In the genomic region with DNA sequence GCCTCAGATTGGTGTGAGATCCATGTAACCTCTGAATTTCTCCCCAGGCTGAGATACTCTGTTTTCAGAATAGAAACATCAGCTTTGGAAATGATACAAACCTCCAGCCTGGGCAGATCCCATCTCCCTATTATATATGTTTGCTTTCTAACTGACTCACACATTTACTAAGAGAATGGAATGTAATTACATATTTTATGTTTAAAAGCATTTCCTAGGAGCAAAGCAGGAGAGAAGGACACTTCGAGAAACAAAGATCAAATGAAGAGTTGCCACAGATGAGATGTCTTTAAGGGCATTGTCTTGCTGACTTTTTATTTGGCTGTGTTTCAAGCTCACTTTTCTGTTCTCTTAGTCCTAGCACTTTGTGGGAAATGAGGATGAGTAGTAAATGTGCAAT, we compare ENCODE assay signal across 1 cellular context.
A peak's percentile ranks its signal among the peaks of the same experiment; 100 is the strongest.
TF ChIP-seq lines count a peak whose summit lies in the region.

No MANE protein-coding gene starts in this region.

TF ChIP-seq in SK-N-SH, 30 proteins besides CTCF, POLR2A, EP300 and RAD21 (continued from another document):
- TF ChIP-seq, protein P1, sequence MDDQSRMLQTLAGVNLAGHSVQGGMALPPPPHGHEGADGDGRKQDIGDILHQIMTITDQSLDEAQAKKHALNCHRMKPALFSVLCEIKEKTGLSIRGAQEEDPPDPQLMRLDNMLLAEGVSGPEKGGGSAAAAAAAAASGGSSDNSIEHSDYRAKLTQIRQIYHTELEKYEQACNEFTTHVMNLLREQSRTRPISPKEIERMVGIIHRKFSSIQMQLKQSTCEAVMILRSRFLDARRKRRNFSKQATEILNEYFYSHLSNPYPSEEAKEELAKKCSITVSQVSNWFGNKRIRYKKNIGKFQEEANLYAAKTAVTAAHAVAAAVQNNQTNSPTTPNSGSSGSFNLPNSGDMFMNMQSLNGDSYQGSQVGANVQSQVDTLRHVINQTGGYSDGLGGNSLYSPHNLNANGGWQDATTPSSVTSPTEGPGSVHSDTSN (IDR thresholded peaks at IDR 0.05): peak; percentile 61
- TF ChIP-seq NFIC (IDR thresholded peaks at IDR 0.05; ENCODE audit: borderline replicate concordance): peak; percentile 74; the same call in 1 of the 2 replicates
- TF ChIP-seq YY1 (IDR thresholded peaks at IDR 0.05; ENCODE audit: low read depth): no peak
- TF ChIP-seq, protein P2, sequence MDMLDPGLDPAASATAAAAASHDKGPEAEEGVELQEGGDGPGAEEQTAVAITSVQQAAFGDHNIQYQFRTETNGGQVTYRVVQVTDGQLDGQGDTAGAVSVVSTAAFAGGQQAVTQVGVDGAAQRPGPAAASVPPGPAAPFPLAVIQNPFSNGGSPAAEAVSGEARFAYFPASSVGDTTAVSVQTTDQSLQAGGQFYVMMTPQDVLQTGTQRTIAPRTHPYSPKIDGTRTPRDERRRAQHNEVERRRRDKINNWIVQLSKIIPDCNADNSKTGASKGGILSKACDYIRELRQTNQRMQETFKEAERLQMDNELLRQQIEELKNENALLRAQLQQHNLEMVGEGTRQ (IDR thresholded peaks at IDR 0.05; ENCODE audit: borderline replicate concordance, low read depth, low read length): no peak
- no peak for TF ChIP-seq MXI1 (IDR thresholded peaks at IDR 0.05; ENCODE audit: low read depth, low read length)
- TF ChIP-seq, protein P3, sequence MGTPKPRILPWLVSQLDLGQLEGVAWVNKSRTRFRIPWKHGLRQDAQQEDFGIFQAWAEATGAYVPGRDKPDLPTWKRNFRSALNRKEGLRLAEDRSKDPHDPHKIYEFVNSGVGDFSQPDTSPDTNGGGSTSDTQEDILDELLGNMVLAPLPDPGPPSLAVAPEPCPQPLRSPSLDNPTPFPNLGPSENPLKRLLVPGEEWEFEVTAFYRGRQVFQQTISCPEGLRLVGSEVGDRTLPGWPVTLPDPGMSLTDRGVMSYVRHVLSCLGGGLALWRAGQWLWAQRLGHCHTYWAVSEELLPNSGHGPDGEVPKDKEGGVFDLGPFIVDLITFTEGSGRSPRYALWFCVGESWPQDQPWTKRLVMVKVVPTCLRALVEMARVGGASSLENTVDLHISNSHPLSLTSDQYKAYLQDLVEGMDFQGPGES (IDR thresholded peaks at IDR 0.05; ENCODE audit: low read depth, low read length): no peak
- TF ChIP-seq, protein P4, sequence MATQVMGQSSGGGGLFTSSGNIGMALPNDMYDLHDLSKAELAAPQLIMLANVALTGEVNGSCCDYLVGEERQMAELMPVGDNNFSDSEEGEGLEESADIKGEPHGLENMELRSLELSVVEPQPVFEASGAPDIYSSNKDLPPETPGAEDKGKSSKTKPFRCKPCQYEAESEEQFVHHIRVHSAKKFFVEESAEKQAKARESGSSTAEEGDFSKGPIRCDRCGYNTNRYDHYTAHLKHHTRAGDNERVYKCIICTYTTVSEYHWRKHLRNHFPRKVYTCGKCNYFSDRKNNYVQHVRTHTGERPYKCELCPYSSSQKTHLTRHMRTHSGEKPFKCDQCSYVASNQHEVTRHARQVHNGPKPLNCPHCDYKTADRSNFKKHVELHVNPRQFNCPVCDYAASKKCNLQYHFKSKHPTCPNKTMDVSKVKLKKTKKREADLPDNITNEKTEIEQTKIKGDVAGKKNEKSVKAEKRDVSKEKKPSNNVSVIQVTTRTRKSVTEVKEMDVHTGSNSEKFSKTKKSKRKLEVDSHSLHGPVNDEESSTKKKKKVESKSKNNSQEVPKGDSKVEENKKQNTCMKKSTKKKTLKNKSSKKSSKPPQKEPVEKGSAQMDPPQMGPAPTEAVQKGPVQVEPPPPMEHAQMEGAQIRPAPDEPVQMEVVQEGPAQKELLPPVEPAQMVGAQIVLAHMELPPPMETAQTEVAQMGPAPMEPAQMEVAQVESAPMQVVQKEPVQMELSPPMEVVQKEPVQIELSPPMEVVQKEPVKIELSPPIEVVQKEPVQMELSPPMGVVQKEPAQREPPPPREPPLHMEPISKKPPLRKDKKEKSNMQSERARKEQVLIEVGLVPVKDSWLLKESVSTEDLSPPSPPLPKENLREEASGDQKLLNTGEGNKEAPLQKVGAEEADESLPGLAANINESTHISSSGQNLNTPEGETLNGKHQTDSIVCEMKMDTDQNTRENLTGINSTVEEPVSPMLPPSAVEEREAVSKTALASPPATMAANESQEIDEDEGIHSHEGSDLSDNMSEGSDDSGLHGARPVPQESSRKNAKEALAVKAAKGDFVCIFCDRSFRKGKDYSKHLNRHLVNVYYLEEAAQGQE (IDR thresholded peaks at IDR 0.05; ENCODE audit: low read depth, low read length): no peak
- peak; percentile 73 for TF ChIP-seq FOSL2 (IDR thresholded peaks at IDR 0.05; ENCODE audit: borderline replicate concordance, low read depth)
- TF ChIP-seq RXRA (IDR thresholded peaks at IDR 0.05; ENCODE audit: borderline replicate concordance, low read depth): peak; percentile 30; the same call in 1 of the 2 replicates
- no peak for TF ChIP-seq GATA2 (CRISPR knock-in tag; IDR thresholded peaks at IDR 0.05)
- TF ChIP-seq, protein P5, sequence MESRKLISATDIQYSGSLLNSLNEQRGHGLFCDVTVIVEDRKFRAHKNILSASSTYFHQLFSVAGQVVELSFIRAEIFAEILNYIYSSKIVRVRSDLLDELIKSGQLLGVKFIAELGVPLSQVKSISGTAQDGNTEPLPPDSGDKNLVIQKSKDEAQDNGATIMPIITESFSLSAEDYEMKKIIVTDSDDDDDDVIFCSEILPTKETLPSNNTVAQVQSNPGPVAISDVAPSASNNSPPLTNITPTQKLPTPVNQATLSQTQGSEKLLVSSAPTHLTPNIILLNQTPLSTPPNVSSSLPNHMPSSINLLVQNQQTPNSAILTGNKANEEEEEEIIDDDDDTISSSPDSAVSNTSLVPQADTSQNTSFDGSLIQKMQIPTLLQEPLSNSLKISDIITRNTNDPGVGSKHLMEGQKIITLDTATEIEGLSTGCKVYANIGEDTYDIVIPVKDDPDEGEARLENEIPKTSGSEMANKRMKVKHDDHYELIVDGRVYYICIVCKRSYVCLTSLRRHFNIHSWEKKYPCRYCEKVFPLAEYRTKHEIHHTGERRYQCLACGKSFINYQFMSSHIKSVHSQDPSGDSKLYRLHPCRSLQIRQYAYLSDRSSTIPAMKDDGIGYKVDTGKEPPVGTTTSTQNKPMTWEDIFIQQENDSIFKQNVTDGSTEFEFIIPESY (IDR thresholded peaks at IDR 0.05; ENCODE audit: borderline replicate concordance, low read depth): no peak
- TF ChIP-seq SIN3A (IDR thresholded peaks at IDR 0.05; ENCODE audit: borderline replicate concordance, low read depth, low read length): no peak
- TF ChIP-seq RCOR1 (IDR thresholded peaks at IDR 0.05; ENCODE audit: low read length): no peak
- no peak for TF ChIP-seq GABPA (IDR thresholded peaks at IDR 0.05; ENCODE audit: low read depth)
- peak; percentile 63 for TF ChIP-seq TCF12 (IDR thresholded peaks at IDR 0.05)
- peak; percentile 60 for TF ChIP-seq JUND (IDR thresholded peaks at IDR 0.05)
- no peak for TF ChIP-seq FOXM1 (IDR thresholded peaks at IDR 0.05; ENCODE audit: low read depth)
- peak; percentile 15; the same call in 1 of the 2 replicates for TF ChIP-seq POLR2AphosphoS5 (IDR thresholded peaks at IDR 0.05; ENCODE audit: low read depth, low read length)
- no peak for TF ChIP-seq SMC3 (IDR thresholded peaks at IDR 0.05; ENCODE audit: low read depth, low read length)
- peak; percentile 63; the same call in 1 of the 2 replicates for TF ChIP-seq TEAD4 (IDR thresholded peaks at IDR 0.05; ENCODE audit: borderline replicate concordance, insufficient read depth)
- no peak for TF ChIP-seq TAF1 (IDR thresholded peaks at IDR 0.05; ENCODE audit: borderline replicate concordance, low read depth, low read length)
- TF ChIP-seq EZH2phosphoT487 (IDR thresholded peaks at IDR 0.05; ENCODE audit: borderline replicate concordance, low read depth): no peak
